In the genomic region with DNA sequence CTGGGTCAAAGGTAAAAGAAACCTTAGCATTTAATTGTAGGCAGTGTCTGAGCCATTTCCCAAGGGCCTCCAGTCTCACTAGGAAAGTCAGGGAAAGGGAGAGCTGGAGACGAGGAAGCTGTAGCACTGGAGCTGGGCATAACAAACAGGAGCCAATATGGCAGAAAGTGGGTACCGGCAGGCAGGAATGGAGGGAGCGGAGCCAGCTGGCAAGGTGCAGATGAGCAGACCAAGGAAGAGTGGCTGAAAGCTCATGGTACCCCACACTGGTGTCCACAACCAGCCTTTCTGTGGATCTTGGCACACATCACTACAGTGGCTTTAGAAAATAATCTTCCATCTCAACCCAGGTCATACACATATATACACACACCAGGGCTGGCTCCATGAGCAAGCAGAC, we compare ENCODE assay signal across 19 cellular contexts. TPM values are rescaled to one million over a fixed set of nuclear protein-coding genes. Genes with fewer than 3 reads are reported as not detected.
DNase-seq lines count a peak whose midpoint lies in the region; ATAC-seq and TF ChIP-seq lines count a peak whose summit lies in the region.
"Had no signal": no experiment of that assay in that cellular context is flagged by ENCODE, and none has a peak within 500 bp of the region (broad histone marks: within the 10 kb centered on the region; RNA-seq: fewer than 3 reads in every experiment).

No MANE protein-coding gene starts in this region.

- DNase-seq in activated CD8-positive, alpha-beta memory T cell treated with anti-CD3 and anti-CD28 coated beads, Interleukin-2, amount 10 ng/mL, durations not matched to agents 7 days and 5 days: no peak
- no peak for DNase-seq in activated CD8-positive, alpha-beta memory T cell treated with anti-CD3 and anti-CD28 coated beads, Interleukin-2, amount 50 U/mL, for 48 hours
- DNase-seq in T-cell: no peak
- no peak for DNase-seq in chondrocyte (ENCODE audit: low spot score)
- DNase-seq in stimulated activated effector memory CD8-positive, alpha-beta T cell treated with anti-CD3 and anti-CD28 coated beads, Interleukin-12 subunit alpha, Interleukin-12 subunit beta, amount 100 ng/mL, for 72 hours (ENCODE audit: low spot score in 2 of 2): no peak
- no peak for DNase-seq in posterior vena cava (ENCODE audit: low spot score)
- DNase-seq in stomach: no peak
- DNase-seq in activated effector memory CD4-positive, alpha-beta T cell treated with Interleukin-2 at 50 U/mL for 16 hours: no peak
- DNase-seq: DMS79 treated with DMSO at 0.1 percent for 48 hours; GOT3; heart right ventricle; IMR-90; NCI-H1417 treated with DMSO at 0.1 percent for 48 hours; NCI-H526 treated with DMSO at 0.1 percent for 48 hours; nucleus accumbens; stimulated activated CD4-positive, alpha-beta T cell treated with anti-CD3 and anti-CD28 coated beads, Interleukin-4, amount 100 ng/mL, for 1 hour had no signal

- TF ChIP-seq CTCF in chondrocyte (IDR thresholded peaks at IDR 0.05): no peak
- TF ChIP-seq CTCF in stomach (IDR thresholded peaks at IDR 0.05): no peak

- ATAC-seq in activated CD8-positive, alpha-beta memory T cell treated with anti-CD3 and anti-CD28 coated beads, Interleukin-2, amount 10 ng/mL, durations not matched to agents 7 days and 5 days: no peak
- no peak for ATAC-seq in T-cell (replicated peaks in 1 of 4)
- ATAC-seq in stimulated activated effector memory CD8-positive, alpha-beta T cell treated with anti-CD3 and anti-CD28 coated beads, Interleukin-12 subunit alpha, Interleukin-12 subunit beta, amount 100 ng/mL, for 72 hours: no peak
- ATAC-seq: left lobe of liver had no signal

- H3K27me3 ChIP-seq in stomach: no peaks in the 10 kb centered on the region
- H3K27me3 ChIP-seq: heart right ventricle had no signal

- CTCF ChIA-PET in activated CD8-positive, alpha-beta memory T cell treated with anti-CD3 and anti-CD28 coated beads, Interleukin-2, amount 10 ng/mL, durations not matched to agents 7 days and 5 days (lab: Charles Lee): interaction anchor here (0.8 to 2.1 kb wide), 4 partner anchors 16 to 37 kb away, joined by 3 to 5 read pairs (median 4); no protein-coding TSS in a partner anchor
- CTCF ChIA-PET in T-cell (lab: Charles Lee): interaction anchor here in 1 of 2 donors (0.7 to 1.2 kb wide), 3 partner anchors 30 to 72 kb away, joined by 3 read pairs; no protein-coding TSS in a partner anchor

- no peak overlapping the region for H3K4me3 Mint-ChIP-seq in activated CD8-positive, alpha-beta memory T cell treated with anti-CD3 and anti-CD28 coated beads, Interleukin-2, amount 10 ng/mL, durations not matched to agents 7 days and 5 days
- H3K4me3 Mint-ChIP-seq in T-cell: peak overlapping the region in 1 of 3 donors; percentile 61
- no peak overlapping the region for H3K4me3 Mint-ChIP-seq in chondrocyte (ENCODE audit: unreplicated experiment)
- H3K4me3 Mint-ChIP-seq in stimulated activated effector memory CD8-positive, alpha-beta T cell treated with anti-CD3 and anti-CD28 coated beads, Interleukin-12 subunit alpha, Interleukin-12 subunit beta, amount 100 ng/mL, for 72 hours: no peak overlapping the region
- H3K4me3 Mint-ChIP-seq: mesothelial cell of epicardium had no signal

- POLR2A ChIA-PET in T-cell (lab: Charles Lee): no interaction called here

- peaks cover 28% of the 10 kb centered on the region for H3K36me3 Mint-ChIP-seq in activated CD8-positive, alpha-beta memory T cell treated with anti-CD3 and anti-CD28 coated beads, Interleukin-2, amount 10 ng/mL, durations not matched to agents 7 days and 5 days
- peaks cover 18% of the 10 kb centered on the region for H3K36me3 Mint-ChIP-seq in T-cell
- H3K36me3 Mint-ChIP-seq in chondrocyte (ENCODE audit: low read depth): no peaks in the 10 kb centered on the region
- peaks cover 13% of the 10 kb centered on the region for H3K36me3 Mint-ChIP-seq in stimulated activated effector memory CD8-positive, alpha-beta T cell treated with anti-CD3 and anti-CD28 coated beads, Interleukin-12 subunit alpha, Interleukin-12 subunit beta, amount 100 ng/mL, for 72 hours
- H3K36me3 Mint-ChIP-seq: mesothelial cell of epicardium had no signal

- 82 to 95% (median 92%) methylated on average over 3 of the region's 3 CpGs for WGBS in stomach, 5 donors

- intact Hi-C loops in posterior vena cava (cut with DNase I) (no loop called here), stomach (cut with DNase I; ENCODE audit: low total_unique reads) (no loop called here)

- no peaks in the 10 kb centered on the region for H3K36me3 ChIP-seq in stomach
- H3K36me3 ChIP-seq: heart right ventricle had no signal

- H3K27me3 Mint-ChIP-seq in activated CD8-positive, alpha-beta memory T cell treated with anti-CD3 and anti-CD28 coated beads, Interleukin-2, amount 10 ng/mL, durations not matched to agents 7 days and 5 days: no peaks in the 10 kb centered on the region
- H3K27me3 Mint-ChIP-seq in T-cell (no peaks in the 10 kb centered on the region), chondrocyte (ENCODE audit: low read depth) (no peaks in the 10 kb centered on the region)

- no peak overlapping the region for H3K4me3 ChIP-seq in stomach
- H3K4me3 ChIP-seq: heart right ventricle, smooth muscle cell had no signal

- H3K9me3 ChIP-seq in stomach: no peaks in the 10 kb centered on the region
- H3K9me3 ChIP-seq: heart right ventricle had no signal

- no peak for TF ChIP-seq POLR2A in stomach (IDR thresholded peaks at IDR 0.05)

- H3K9me3 Mint-ChIP-seq in activated CD8-positive, alpha-beta memory T cell treated with anti-CD3 and anti-CD28 coated beads, Interleukin-2, amount 10 ng/mL, durations not matched to agents 7 days and 5 days (ENCODE audit: low read depth): no peaks in the 10 kb centered on the region
- H3K9me3 Mint-ChIP-seq in T-cell (no peaks in the 10 kb centered on the region), chondrocyte (ENCODE audit: low read depth) (no peaks in the 10 kb centered on the region)
- no peaks in the 10 kb centered on the region for H3K9me3 Mint-ChIP-seq in stimulated activated effector memory CD8-positive, alpha-beta T cell treated with anti-CD3 and anti-CD28 coated beads, Interleukin-12 subunit alpha, Interleukin-12 subunit beta, amount 100 ng/mL, for 72 hours
- H3K9me3 Mint-ChIP-seq: mesothelial cell of epicardium had no signal

- no peak for TF ChIP-seq EP300 in stomach (IDR thresholded peaks at IDR 0.05)

- peaks cover 78% of the 10 kb centered on the region for H3K4me1 Mint-ChIP-seq in activated CD8-positive, alpha-beta memory T cell treated with anti-CD3 and anti-CD28 coated beads, Interleukin-2, amount 10 ng/mL, durations not matched to agents 7 days and 5 days
- peaks cover 91 to 94% (median 91%) of the 10 kb centered on the region in 3 donors for H3K4me1 Mint-ChIP-seq in T-cell
- H3K4me1 Mint-ChIP-seq in chondrocyte (ENCODE audit: low read depth): peaks cover 40% of the 10 kb centered on the region
- H3K4me1 Mint-ChIP-seq in stimulated activated effector memory CD8-positive, alpha-beta T cell treated with anti-CD3 and anti-CD28 coated beads, Interleukin-12 subunit alpha, Interleukin-12 subunit beta, amount 100 ng/mL, for 72 hours: peaks cover 78% of the 10 kb centered on the region

- H3K27ac Mint-ChIP-seq in activated CD8-positive, alpha-beta memory T cell treated with anti-CD3 and anti-CD28 coated beads, Interleukin-2, amount 10 ng/mL, durations not matched to agents 7 days and 5 days: peak overlapping the region; percentile 72
- H3K27ac Mint-ChIP-seq in T-cell (peak overlapping the region; percentile 87 to 91), chondrocyte (ENCODE audit: unreplicated experiment) (peak overlapping the region; percentile 6)
- H3K27ac Mint-ChIP-seq in stimulated activated effector memory CD8-positive, alpha-beta T cell treated with anti-CD3 and anti-CD28 coated beads, Interleukin-12 subunit alpha, Interleukin-12 subunit beta, amount 100 ng/mL, for 72 hours: peak overlapping the region; percentile 89
- H3K27ac Mint-ChIP-seq: mesothelial cell of epicardium had no signal

- H3K27ac ChIP-seq in stomach: no peak overlapping the region
- H3K27ac ChIP-seq: heart right ventricle had no signal

- peaks cover 0 to 48% (median 20%) of the 10 kb centered on the region in 4 donors for H3K4me1 ChIP-seq in stomach

RNA-seq across cellular contexts. Expression of a gene that starts 40.0 kb away (rescaled TPM):
- total RNA-seq in activated CD8-positive, alpha-beta memory T cell treated with anti-CD3 and anti-CD28 coated beads, Interleukin-2, amount 10 ng/mL, durations not matched to agents 7 days and 5 days: 100 to 1,000 TPM; 210 to 249 TPM
- 100 to 1,000 TPM; 225 to 333 (median 238) TPM for total RNA-seq in T-cell
- 21.4 to 45.8 TPM (median 26.1 TPM) in 3 replicates for total RNA-seq in chondrocyte
- 10 to 100 TPM; 21.2 to 24.5 TPM for total RNA-seq in posterior vena cava
- total RNA-seq in stomach: 10 to 100 TPM in 4 of 5 donors, 1 to 10 TPM in 1; 1.2 to 58.4 (median 24.6) TPM
- 1 to 10 TPM; 1.2 to 2.3 (median 1.8) TPM for polyA plus RNA-seq in stomach

Comparison
In these comparisons a context has a peak if more than half of its experiments do, and no peak if none do; other contexts are left out.
1. H3K27ac Mint-ChIP-seq: peak in every context shown above with its lines; median percentile 89 in T-cell; 89 in stimulated activated effector memory CD8-positive, alpha-beta T cell treated with anti-CD3 and anti-CD28 coated beads, Interleukin-12 subunit alpha, Interleukin-12 subunit beta, amount 100 ng/mL, for 72 hours; 72 in activated CD8-positive, alpha-beta memory T cell treated with anti-CD3 and anti-CD28 coated beads, Interleukin-2, amount 10 ng/mL, durations not matched to agents 7 days and 5 days; 6 in chondrocyte.